In the genomic region with DNA sequence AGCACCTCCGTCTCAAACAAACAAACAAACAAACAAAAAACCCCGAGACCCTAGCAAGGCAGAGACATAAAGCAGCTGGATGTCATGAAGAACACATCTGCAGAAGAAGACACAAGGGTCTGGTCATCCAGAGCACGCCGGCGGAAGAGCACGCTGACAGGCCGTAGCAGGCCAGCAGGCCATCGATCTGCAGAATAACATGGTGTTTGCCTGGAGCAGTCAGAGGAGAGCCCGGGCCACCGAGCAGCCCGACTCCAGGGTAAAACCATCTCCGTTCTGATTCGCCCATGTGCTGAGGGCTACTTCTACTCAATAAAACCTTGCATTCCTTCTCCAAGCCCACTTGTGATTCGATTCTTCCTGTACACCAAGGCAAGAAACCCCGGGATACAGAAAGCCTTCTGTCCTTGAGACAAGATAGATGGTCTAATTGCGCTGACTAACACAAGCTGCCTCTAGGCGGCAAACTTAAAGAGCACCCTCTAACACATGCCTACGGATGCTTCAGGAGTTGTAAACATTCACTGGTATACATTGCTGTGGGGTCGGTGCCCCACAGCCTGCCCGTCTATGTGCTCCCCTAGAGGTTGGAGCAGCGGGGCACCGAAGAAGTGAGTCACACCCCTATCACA, we compare ENCODE assay signal across 26 cellular contexts.
DNase-seq lines count a peak whose midpoint lies in the region; ATAC-seq, FAIRE-seq and TF ChIP-seq lines count a peak whose summit lies in the region.
"Had no signal": no experiment of that assay in that cellular context is flagged by ENCODE, and none has a peak within 500 bp of the region (broad histone marks: within the 10 kb centered on the region; RNA-seq: fewer than 3 reads in every experiment).

No MANE protein-coding gene starts in this region.

- no peaks in the 10 kb centered on the region for H3K4me1 Mint-ChIP-seq in central memory CD8-positive, alpha-beta T cell
- H3K4me1 Mint-ChIP-seq: CD4-positive, CD25-positive, alpha-beta regulatory T cell had no signal

- FAIRE-seq in kidney (lab: Jason Lieb, UNC): no peak
- FAIRE-seq: G401.6, GM12892, K562, RCC 7860 had no signal

- no peak for TF ChIP-seq CTCF in kidney (IDR thresholded peaks at IDR 0.05; ENCODE audit: borderline replicate concordance, extremely low read depth, insufficient read depth)
- no peak for TF ChIP-seq CTCF in colonic mucosa (IDR thresholded peaks at IDR 0.05)

- H3K4me3 Mint-ChIP-seq in central memory CD8-positive, alpha-beta T cell: no peak overlapping the region
- H3K4me3 Mint-ChIP-seq: CD4-positive, CD25-positive, alpha-beta regulatory T cell had no signal

- H3K36me3 ChIP-seq in kidney (ENCODE audit: control insufficient read depth in 1 of 2, insufficient read depth in 2 of 2, low read length in 2 of 2) (no peaks in the 10 kb centered on the region), colonic mucosa (no peaks in the 10 kb centered on the region)
- H3K36me3 ChIP-seq: BE2C, MG63 had no signal

- no peaks in the 10 kb centered on the region for H3K27me3 ChIP-seq in colonic mucosa
- H3K27me3 ChIP-seq: BE2C, MG63 had no signal

- CTCF ChIA-PET in HEK293T (lab: Yijun Ruan, JAX): no interaction called here

- DNase-seq in COLO829 (ENCODE audit: low spot score) (peak; percentile 9), HuH-7 (ENCODE audit: low spot score) (peak; percentile 2), kidney (peak; percentile 21), erythroblast (lab: John Stamatoyannopoulos, UW) (no peak), dermis blood vessel endothelial cell (no peak), colonic mucosa (no peak), HEK293T (ENCODE audit: extremely low spot score) (no peak)
- DNase-seq in central memory CD8-positive, alpha-beta T cell (ENCODE audit: low spot score in 2 of 2): no peak
- DNase-seq: BE2C; CD4-positive, CD25-positive, alpha-beta regulatory T cell; COR-L47; DMS 273 treated with DMSO at 0.1 percent for 48 hours; GOT3; MG63; NCI-H1092; NCI-H1436; NCI-H187 treated with DMSO at 0.1 percent for 48 hours; NCI-H226; NCI-H510A treated with DMSO at 0.1 percent for 48 hours; NCI-H774; Right ventricle myocardium superior; SW 1271 had no signal

- no peak overlapping the region for H3K27ac ChIP-seq in kidney (ENCODE audit: low read depth in 2 of 2, low read length in 2 of 2)
- no peak overlapping the region for H3K27ac ChIP-seq in colonic mucosa

- H3K27me3 Mint-ChIP-seq in central memory CD8-positive, alpha-beta T cell: no peaks in the 10 kb centered on the region
- H3K27me3 Mint-ChIP-seq: CD4-positive, CD25-positive, alpha-beta regulatory T cell had no signal

- H3K36me3 Mint-ChIP-seq in central memory CD8-positive, alpha-beta T cell (ENCODE audit: insufficient read depth): no peaks in the 10 kb centered on the region
- H3K36me3 Mint-ChIP-seq: CD4-positive, CD25-positive, alpha-beta regulatory T cell had no signal

- intact Hi-C loops in kidney (cut with DNase I) (no loop called here), colonic mucosa (cut with DNase I) (no loop called here)

- H3K9me3 Mint-ChIP-seq in central memory CD8-positive, alpha-beta T cell: peaks cover 18% of the 10 kb centered on the region

- POLR2A ChIA-PET in HEK293T (lab: Yijun Ruan, JAX): no interaction called here

- H3K9ac ChIP-seq in kidney (ENCODE audit: low read length in 2 of 2): no peak overlapping the region
- H3K9ac ChIP-seq in colonic mucosa (ENCODE audit: low read depth in 2 of 2, low read length in 2 of 2): no peak overlapping the region

- TF ChIP-seq POLR2A in erythroblast (IDR thresholded peaks at IDR 0.05; ENCODE audit: low read length): no peak

- H3K4me3 ChIP-seq in kidney (ENCODE audit: low read length in 2 of 2): no peak overlapping the region
- no peak overlapping the region for H3K4me3 ChIP-seq in colonic mucosa
- H3K4me3 ChIP-seq: K562, MG63 had no signal

- peak; percentile 10 for ATAC-seq in central memory CD8-positive, alpha-beta T cell (replicated peaks; ENCODE audit: extremely low read depth, poor library complexity, severe bottlenecking)
- ATAC-seq: K562 had no signal

- H3K9me3 ChIP-seq in kidney (ENCODE audit: control insufficient read depth in 1 of 2, low read length in 2 of 2) (no peaks in the 10 kb centered on the region), colonic mucosa (no peaks in the 10 kb centered on the region)
- H3K9me3 ChIP-seq: BE2C, MG63 had no signal

- no peak overlapping the region for H3K27ac Mint-ChIP-seq in central memory CD8-positive, alpha-beta T cell (ENCODE audit: low read depth)
- H3K27ac Mint-ChIP-seq: CD4-positive, CD25-positive, alpha-beta regulatory T cell had no signal

- H3K4me1 ChIP-seq in kidney (ENCODE audit: control insufficient read depth in 1 of 2, insufficient read depth in 1 of 2, low read depth in 1 of 2, low read length in 2 of 2) (no peaks in the 10 kb centered on the region), colonic mucosa (no peaks in the 10 kb centered on the region)
- H3K4me1 ChIP-seq: BE2C had no signal

TF ChIP-seq in HEK293T, 16 proteins besides CTCF, POLR2A, EP300 and RAD21:
- TF ChIP-seq PKNOX1 (IDR thresholded peaks at IDR 0.05) (no peak), FOXK2 (IDR thresholded peaks at IDR 0.05) (no peak), NFRKB (IDR thresholded peaks at IDR 0.05) (no peak), ELF4 (IDR thresholded peaks at IDR 0.05) (no peak), CTBP1 (IDR thresholded peaks at IDR 0.05; ENCODE audit: borderline replicate concordance) (no peak), SP1 (IDR thresholded peaks at IDR 0.05) (no peak), LEF1 (IDR thresholded peaks at IDR 0.05; ENCODE audit: borderline replicate concordance) (no peak), HDGF (IDR thresholded peaks at IDR 0.05; ENCODE audit: borderline replicate concordance) (no peak), FOXA1 (IDR thresholded peaks at IDR 0.05) (no peak), SUZ12 (IDR thresholded peaks at IDR 0.05) (no peak), ARNT (IDR thresholded peaks at IDR 0.05) (no peak), TARDBP (IDR thresholded peaks at IDR 0.05) (no peak), L3MBTL2 (conservative IDR thresholded peaks at IDR 0.05) (no peak), FOXM1 (IDR thresholded peaks at IDR 0.05; ENCODE audit: borderline replicate concordance) (no peak), BHLHE40 (IDR thresholded peaks at IDR 0.05; ENCODE audit: borderline replicate concordance) (no peak), ZNF384 (IDR thresholded peaks at IDR 0.05) (no peak)
TF ChIP-seq in HEK293T: peak in this region for 0.

Comparison
In these comparisons a context has a peak if more than half of its experiments do, and no peak if none do; other contexts are left out.
1. DNase-seq: peak in COLO829 (single experiment), HuH-7 (single experiment) and kidney (single experiment); none in central memory CD8-positive, alpha-beta T cell (0 of 2), erythroblast (0 of 2), dermis blood vessel endothelial cell (single experiment), colonic mucosa (single experiment) and HEK293T (single experiment).